Comparison of ENCODE assay signal across 29 cellular contexts in the genomic region with DNA sequence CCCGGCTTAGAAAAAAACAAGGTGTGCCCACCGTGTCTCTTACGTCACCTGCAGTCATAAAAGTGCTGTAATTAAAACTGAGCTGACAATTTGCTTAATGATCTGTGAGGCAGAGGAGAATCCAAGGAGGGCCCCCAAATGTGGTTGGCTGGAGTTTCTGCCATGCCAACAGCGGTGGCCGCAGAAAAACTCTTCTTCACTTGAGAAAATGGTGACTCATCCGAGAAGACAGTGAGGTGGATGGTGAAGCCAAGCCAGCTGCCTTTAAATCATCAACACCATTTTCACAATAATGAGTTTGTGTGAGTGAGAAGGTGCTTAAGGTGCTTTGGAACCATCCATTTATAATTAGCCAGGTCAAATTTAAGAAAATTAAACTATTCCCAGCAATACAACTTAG.
"Had no signal": no experiment of that assay in that cellular context is flagged by ENCODE, and none has a peak within 500 bp of the region (broad histone marks: within the 10 kb centered on the region; RNA-seq: fewer than 3 reads in every experiment).

No MANE protein-coding gene starts in this region.

- H3K36me3 ChIP-seq: adrenal gland, breast epithelium, Peyer's patch had no signal

- FAIRE-seq: astrocyte had no signal

- H3K4me3 ChIP-seq: adrenal gland, body of pancreas, breast epithelium, Peyer's patch had no signal

- H3K9me3 ChIP-seq: adrenal gland, body of pancreas, breast epithelium, Peyer's patch had no signal

- H3K27me3 ChIP-seq: body of pancreas, breast epithelium, Peyer's patch had no signal

- H3K4me1 ChIP-seq: adrenal gland, body of pancreas, breast epithelium, Peyer's patch had no signal

- DNase-seq: activated CD4-positive, alpha-beta memory T cell treated with anti-CD3 and anti-CD28 coated beads, Interleukin-2, amount 10 ng/mL, durations not matched to agents 7 days and 5 days; activated CD4-positive, alpha-beta T cell treated with anti-CD3 and anti-CD28 coated beads for 1 hour; activated CD4-positive, alpha-beta T cell treated with anti-CD3 and anti-CD28 coated beads for 48 hours; activated CD4-positive, CD25-positive, alpha-beta regulatory T cell; activated CD8-positive, alpha-beta memory T cell treated with anti-CD3 and anti-CD28 coated beads for 24 hours; activated gamma-delta T cell treated with Interleukin-2 at 50 U/mL for 16 hours; activated naive CD4-positive, alpha-beta T cell treated with anti-CD3 and anti-CD28 coated beads for 36 hours; activated T-cell treated with anti-CD3 and anti-CD28 coated beads, Interleukin-2, amount 50 U/mL, for 1 hour; adrenal gland; body of pancreas; KG1; NCI-H1105; NCI-H1417 treated with DMSO at 0.1 percent for 48 hours; NCI-H1694; NCI-H1930; NCI-H2081 treated with DMSO at 0.1 percent for 48 hours; NCI-H226; NCI-H446 treated with DMSO at 0.1 percent for 48 hours; NCI-H524; NK-92 treated with Interleukin-12 subunit alpha and Interleukin-12 subunit beta, amount 100 ng/mL, for 24 hours; PC-3; Peyer's patch; SIG-M5; T-helper 1 cell; T-helper 9 cell had no signal

- H3K27ac ChIP-seq: adrenal gland, body of pancreas, breast epithelium, Peyer's patch, RWPE1, VCaP had no signal
